In genomic region chr2:215918901-215919585, GRCh38 we compare ENCODE assay signal across 12 cellular contexts.
DNase-seq lines count a peak whose midpoint lies in the region; FAIRE-seq and TF ChIP-seq lines count a peak whose summit lies in the region.
"Had no signal": no experiment of that assay in that cellular context is flagged by ENCODE, and none has a peak within 500 bp of the region (broad histone marks: within the 10 kb centered on the region; RNA-seq: fewer than 3 reads in every experiment).

No MANE protein-coding gene starts in this region.

- H3K4me1 Mint-ChIP-seq in Caco-2 (ENCODE audit: low read depth, unreplicated experiment) (peaks cover 34% of the 10 kb centered on the region), osteocyte (ENCODE audit: unreplicated experiment) (peaks cover 66% of the 10 kb centered on the region)
- H3K4me1 Mint-ChIP-seq in dendritic cell treated with granulocyte-macrophage colony-stimulating factor and Interleukin-4, amounts not matched to agents 40 ng/mL and 50 ng/mL, for 4 days (ENCODE audit: low read depth): peaks cover 46% of the 10 kb centered on the region

- no peaks in the 10 kb centered on the region for H3K27me3 ChIP-seq in Caco-2 (replicated peaks; ENCODE audit: control insufficient read depth, insufficient read depth, low read length)

- FAIRE-seq in H54 (lab: Jason Lieb, UNC): no peak

- TF ChIP-seq CTCF in Caco-2 (IDR thresholded peaks at IDR 0.05; ENCODE audit: insufficient read depth in 1 of 2, low read depth in 1 of 2, low read length in 1 of 2, severe bottlenecking in 1 of 2, unreplicated experiment in 1 of 2) (no peak), osteocyte (IDR thresholded peaks at IDR 0.05) (no peak)

- no peak for TF ChIP-seq POLR2A in H54 (IDR thresholded peaks at IDR 0.05; ENCODE audit: low read depth, low read length)

- intact Hi-C loops in Caco-2 (cut with micrococcal nuclease; ENCODE audit: unreplicated experiment): loop anchor here (5.0 kb wide), 1 partner anchor 412 kb away; no protein-coding TSS in a partner anchor
- intact Hi-C loops in dendritic cell treated with granulocyte-macrophage colony-stimulating factor and Interleukin-4, amounts not matched to agents 40 ng/mL and 50 ng/mL, for 4 days (cut with micrococcal nuclease): loop anchor here (1.0 to 5.0 kb wide), 2 partner anchors 72 to 174 kb away; no protein-coding TSS in a partner anchor

- H3K4me3 Mint-ChIP-seq in Caco-2 (ENCODE audit: unreplicated experiment) (no peak overlapping the region), osteocyte (ENCODE audit: unreplicated experiment) (no peak overlapping the region)
- H3K4me3 Mint-ChIP-seq in dendritic cell treated with granulocyte-macrophage colony-stimulating factor and Interleukin-4, amounts not matched to agents 40 ng/mL and 50 ng/mL, for 4 days: no peak overlapping the region
- H3K4me3 Mint-ChIP-seq: IgD-negative memory B cell; natural killer cell treated with Interleukin-12 subunit alpha and Interleukin-12 subunit beta and Interleukin-15 and Interleukin-18, amount 100 ng/mL, for 72 hours had no signal

- H3K27ac Mint-ChIP-seq in Caco-2 (ENCODE audit: unreplicated experiment) (peak overlapping the region; percentile 79), osteocyte (ENCODE audit: unreplicated experiment) (peak overlapping the region; percentile 96)
- peak overlapping the region; percentile 93 for H3K27ac Mint-ChIP-seq in dendritic cell treated with granulocyte-macrophage colony-stimulating factor and Interleukin-4, amounts not matched to agents 40 ng/mL and 50 ng/mL, for 4 days
- H3K27ac Mint-ChIP-seq: IgD-negative memory B cell; natural killer cell treated with Interleukin-12 subunit alpha and Interleukin-12 subunit beta and Interleukin-15 and Interleukin-18, amount 100 ng/mL, for 72 hours had no signal

- peaks cover 23% of the 10 kb centered on the region for H3K4me1 ChIP-seq in Caco-2

- CTCF ChIA-PET in Caco-2 (lab: Charles Lee): no interaction called here

- H3K4me3 ChIP-seq in Caco-2 (ENCODE audit: low read depth, low read length): no peak overlapping the region

- H3K27me3 Mint-ChIP-seq in Caco-2 (ENCODE audit: insufficient read depth, unreplicated experiment) (no peaks in the 10 kb centered on the region), osteocyte (ENCODE audit: unreplicated experiment) (no peaks in the 10 kb centered on the region)
- peaks cover 17% of the 10 kb centered on the region for H3K27me3 Mint-ChIP-seq in dendritic cell treated with granulocyte-macrophage colony-stimulating factor and Interleukin-4, amounts not matched to agents 40 ng/mL and 50 ng/mL, for 4 days

- no peaks in the 10 kb centered on the region for H3K9me3 Mint-ChIP-seq in Caco-2 (ENCODE audit: unreplicated experiment)
- H3K9me3 Mint-ChIP-seq in dendritic cell treated with granulocyte-macrophage colony-stimulating factor and Interleukin-4, amounts not matched to agents 40 ng/mL and 50 ng/mL, for 4 days: no peaks in the 10 kb centered on the region
- peaks cover 3% of the 10 kb centered on the region for H3K9me3 Mint-ChIP-seq in osteocyte (ENCODE audit: unreplicated experiment)
- H3K9me3 Mint-ChIP-seq: IgD-negative memory B cell; natural killer cell treated with Interleukin-12 subunit alpha and Interleukin-12 subunit beta and Interleukin-15 and Interleukin-18, amount 100 ng/mL, for 72 hours had no signal

- no peaks in the 10 kb centered on the region for H3K9me3 ChIP-seq in Caco-2
- H3K9me3 ChIP-seq: thoracic aorta had no signal

- BruUV-seq in Caco-2 (replicated peaks; lab: Mats Ljungman, UMichigan): no TSS peak

- H3K36me3 ChIP-seq in Caco-2 (ENCODE audit: control insufficient read depth, insufficient read depth, low read length): no peaks in the 10 kb centered on the region
- H3K36me3 ChIP-seq: thoracic aorta had no signal

- POLR2A ChIA-PET in Caco-2 (lab: Charles Lee): no interaction called here

- peaks cover 15% of the 10 kb centered on the region for H3K36me3 Mint-ChIP-seq in Caco-2 (ENCODE audit: insufficient read depth, unreplicated experiment)
- peaks cover 6% of the 10 kb centered on the region for H3K36me3 Mint-ChIP-seq in dendritic cell treated with granulocyte-macrophage colony-stimulating factor and Interleukin-4, amounts not matched to agents 40 ng/mL and 50 ng/mL, for 4 days (ENCODE audit: low read depth)
- no peaks in the 10 kb centered on the region for H3K36me3 Mint-ChIP-seq in osteocyte (ENCODE audit: unreplicated experiment)
- H3K36me3 Mint-ChIP-seq: IgD-negative memory B cell; natural killer cell treated with Interleukin-12 subunit alpha and Interleukin-12 subunit beta and Interleukin-15 and Interleukin-18, amount 100 ng/mL, for 72 hours had no signal

- no peak for DNase-seq in Caco-2
- DNase-seq in NCI-H1048 (lab: John Stamatoyannopoulos, UW): peak; percentile 31
- DNase-seq in osteocyte (ENCODE audit: extremely low spot score, unreplicated experiment): no peak
- no peak for DNase-seq in H54 (ENCODE audit: insufficient read length, low spot score)
- DNase-seq in NCI-H1436 (lab: John Stamatoyannopoulos, UW): no peak
- no peak for DNase-seq in activated gamma-delta T cell (lab: John Stamatoyannopoulos, UW)
- DNase-seq in activated naive CD4-positive, alpha-beta T cell treated with Interleukin-2 at 50 U/mL for 16 hours: no peak
- DNase-seq: stimulated activated CD4-positive, alpha-beta T cell treated with anti-CD3 and anti-CD28 coated beads, Interleukin-2, amount 100 ng/mL, for 24 hours had no signal
